ENCODE assay signal across 1 cellular context in genomic region chr12:96364092-96364700, GRCh38.
TF ChIP-seq lines count a peak whose summit lies in the region.

No MANE protein-coding gene starts in this region.

TF ChIP-seq in K562, 482 proteins besides CTCF, POLR2A, EP300 and RAD21 (continued from another document):
- TF ChIP-seq ZBTB5 (IDR thresholded peaks at IDR 0.05) = no peak
- no peak for TF ChIP-seq MAZ (CRISPR knock-in tag; conservative IDR thresholded peaks at IDR 0.05 in 1 of 2, IDR thresholded peaks at IDR 0.05 in 1 of 2)
- no peak for TF ChIP-seq ZNF444 (CRISPR knock-in tag; IDR thresholded peaks at IDR 0.05)
- no peak for TF ChIP-seq KLF6 (CRISPR knock-in tag; IDR thresholded peaks at IDR 0.05; ENCODE audit: borderline replicate concordance)
- no peak for TF ChIP-seq EWSR1 (IDR thresholded peaks at IDR 0.05; ENCODE audit: borderline replicate concordance, low read depth, partially characterized antibody)
- TF ChIP-seq TGIF2 (CRISPR knock-in tag; IDR thresholded peaks at IDR 0.05) = no peak
- no peak for TF ChIP-seq HLTF (IDR thresholded peaks at IDR 0.05)
- TF ChIP-seq PML (IDR thresholded peaks at IDR 0.05; ENCODE audit: low read length) = no peak
- TF ChIP-seq CBX5 (IDR thresholded peaks at IDR 0.05; ENCODE audit: borderline replicate concordance, low read depth) = no peak
- TF ChIP-seq E2F4 (CRISPR knock-in tag; IDR thresholded peaks at IDR 0.05; ENCODE audit: low read depth) = no peak
- TF ChIP-seq MYBL2 (IDR thresholded peaks at IDR 0.05; ENCODE audit: low read depth) = no peak
- TF ChIP-seq MYBL2 (CRISPR knock-in tag; IDR thresholded peaks at IDR 0.05; ENCODE audit: borderline replicate concordance) = no peak
- TF ChIP-seq JUNB (CRISPR knock-in tag; conservative IDR thresholded peaks at IDR 0.05) = no peak
- no peak for TF ChIP-seq SMAD3 (CRISPR knock-in tag; conservative IDR thresholded peaks at IDR 0.05)
- no peak for TF ChIP-seq PCBP2 (IDR thresholded peaks at IDR 0.05; ENCODE audit: low read depth, low read length, poor library complexity, severe bottlenecking)
- TF ChIP-seq POLR2AphosphoS5 (IDR thresholded peaks at IDR 0.05; ENCODE audit: control insufficient read depth, insufficient read depth, low read depth, low read length) = no peak
- no peak for TF ChIP-seq ZNF197 (CRISPR knock-in tag; IDR thresholded peaks at IDR 0.05; ENCODE audit: low read depth)
- no peak for TF ChIP-seq GTF2A2 (tag; IDR thresholded peaks at IDR 0.05)
- TF ChIP-seq CREBBP (IDR thresholded peaks at IDR 0.05; ENCODE audit: low read depth, low read length) = no peak
- TF ChIP-seq SREBF1 (IDR thresholded peaks at IDR 0.05; ENCODE audit: borderline replicate concordance, low read depth, low read length) = no peak
- no peak for TF ChIP-seq KDM1A (IDR thresholded peaks at IDR 0.05)
- no peak for TF ChIP-seq BHLHE40 (IDR thresholded peaks at IDR 0.05; ENCODE audit: low read length)
- no peak for TF ChIP-seq PURB (CRISPR knock-in tag; IDR thresholded peaks at IDR 0.05; ENCODE audit: low read depth)
- TF ChIP-seq BRF1 (IDR thresholded peaks at IDR 0.05; ENCODE audit: borderline replicate concordance, extremely low read depth, insufficient read length) = no peak
- no peak for TF ChIP-seq ESRRA (IDR thresholded peaks at IDR 0.05; ENCODE audit: borderline replicate concordance, low read depth)
TF ChIP-seq in K562: peak in this region for 16.
